Comparison of ENCODE assay signal across 26 cellular contexts in genomic region chr5:83914662-83915418, GRCh38.
A peak's percentile ranks its signal among the peaks of the same experiment; 100 is the strongest.
DNase-seq lines count a peak whose midpoint lies in the region; ATAC-seq and TF ChIP-seq lines count a peak whose summit lies in the region.
"Had no signal": no experiment of that assay in that cellular context is flagged by ENCODE, and none has a peak within 500 bp of the region (broad histone marks: within the 10 kb centered on the region; RNA-seq: fewer than 3 reads in every experiment).

No MANE protein-coding gene starts in this region.

- 84% methylated on average over 4 of the region's 4 CpGs for WGBS in SK-N-SH (ENCODE audit: low lambda C conversion rate)

- intact Hi-C loops in MCF 10A (cut with micrococcal nuclease) = no loop called here
- intact Hi-C loops in gastrocnemius medialis (cut with DNase I; ENCODE audit: low total_unique reads) = no loop called here

- DNase-seq in SK-N-SH (no peak), astrocyte of the spinal cord (ENCODE audit: low read depth, low spot score) (peak; percentile 75), iris pigment epithelial cell (ENCODE audit: low read depth) (peak; percentile 82), MCF 10A (ENCODE audit: unreplicated experiment) (no peak), hippocampal formation (lab: John Stamatoyannopoulos, UW) (no peak), gastrocnemius medialis (no peak), Kasumi-1 (lab: John Stamatoyannopoulos, UW) (no peak)
- DNase-seq: activated CD4-positive, alpha-beta T cell treated with anti-CD3 and anti-CD28 coated beads, Interleukin-2, amount 50 U/mL, for 4 hours; activated naive CD4-positive, alpha-beta T cell treated with anti-CD3 and anti-CD28 coated beads, Interleukin-2, amount 10 ng/mL, durations not matched to agents 7 days and 5 days; Calu3; DMS79 treated with DMSO at 0.1 percent for 48 hours; H9; mammary epithelial cell; NCI-H187 treated with DMSO at 0.1 percent for 48 hours; NCI-H526; sigmoid colon; SJCRH30; stimulated activated naive B cell treated with anti-CD40 and anti-IgM and Interleukin-4, amounts not matched to agents 10 μg/mL and 1 μg/mL and 100 μg/mL, for 72 hours; T-cell; upper lobe of right lung had no signal

- H3K9me2 ChIP-seq in SK-N-SH = no peaks in the 10 kb centered on the region

- peaks cover 32% of the 10 kb centered on the region for H3K27me3 Mint-ChIP-seq in MCF 10A (ENCODE audit: insufficient read depth, unreplicated experiment)
- H3K27me3 Mint-ChIP-seq: activated naive CD4-positive, alpha-beta T cell treated with anti-CD3 and anti-CD28 coated beads, Interleukin-2, amount 10 ng/mL, durations not matched to agents 7 days and 5 days; T-cell had no signal

- TF ChIP-seq RAD21 in SK-N-SH (IDR thresholded peaks at IDR 0.05; ENCODE audit: low read length) = no peak

- POLR2A ChIA-PET in SK-N-SH (lab: Yijun Ruan, JAX) (no interaction called here), MCF 10A (lab: Yijun Ruan, JAX) (no interaction called here)

- H3K4me1 ChIP-seq in SK-N-SH (ENCODE audit: control insufficient read depth in 1 of 2, insufficient read depth in 2 of 2, low read depth in 1 of 2, low read length in 1 of 2) (peaks cover 4 to 43% of the 10 kb centered on the region in 2 experiments; a peak in 3 of 4 replicates), gastrocnemius medialis (no peaks in the 10 kb centered on the region)
- H3K4me1 ChIP-seq: sigmoid colon, upper lobe of right lung had no signal

- no peak overlapping the region for H3K27ac Mint-ChIP-seq in MCF 10A (ENCODE audit: low read depth, unreplicated experiment)
- H3K27ac Mint-ChIP-seq: activated naive CD4-positive, alpha-beta T cell treated with anti-CD3 and anti-CD28 coated beads, Interleukin-2, amount 10 ng/mL, durations not matched to agents 7 days and 5 days; activated T-helper 1 cell treated with anti-CD3 and anti-CD28 coated beads, Interleukin-12 subunit alpha, Interleukin-12 subunit beta, Interleukin-2, Interleukin-4 antibody, amounts not matched to agents 30 ng/mL and 10 ng/mL and 1 ng/mL, durations not matched to agents 14 hours and 24 hours and 36 hours; neural progenitor cell; stimulated activated naive B cell treated with anti-CD40 and anti-IgM and Interleukin-4, amounts not matched to agents 10 μg/mL and 1 μg/mL and 100 μg/mL, for 72 hours; T-cell had no signal

- H3K79me2 ChIP-seq in SK-N-SH (ENCODE audit: insufficient read depth) = no peaks in the 10 kb centered on the region

- H3K9ac ChIP-seq in SK-N-SH = no peak overlapping the region
- H3K9ac ChIP-seq: neural progenitor cell had no signal

- H3K36me3 Mint-ChIP-seq in MCF 10A (ENCODE audit: insufficient read depth, unreplicated experiment) = no peaks in the 10 kb centered on the region
- H3K36me3 Mint-ChIP-seq: activated naive CD4-positive, alpha-beta T cell treated with anti-CD3 and anti-CD28 coated beads, Interleukin-2, amount 10 ng/mL, durations not matched to agents 7 days and 5 days; neural progenitor cell; stimulated activated naive B cell treated with anti-CD40 and anti-IgM and Interleukin-4, amounts not matched to agents 10 μg/mL and 1 μg/mL and 100 μg/mL, for 72 hours; T-cell had no signal

- no peaks in the 10 kb centered on the region for H3K9me3 Mint-ChIP-seq in MCF 10A (ENCODE audit: unreplicated experiment)
- H3K9me3 Mint-ChIP-seq: activated naive CD4-positive, alpha-beta T cell treated with anti-CD3 and anti-CD28 coated beads, Interleukin-2, amount 10 ng/mL, durations not matched to agents 7 days and 5 days; activated T-helper 1 cell treated with anti-CD3 and anti-CD28 coated beads, Interleukin-12 subunit alpha, Interleukin-12 subunit beta, Interleukin-2, Interleukin-4 antibody, amounts not matched to agents 30 ng/mL and 10 ng/mL and 1 ng/mL, durations not matched to agents 14 hours and 24 hours and 36 hours; H9; neural progenitor cell; stimulated activated naive B cell treated with anti-CD40 and anti-IgM and Interleukin-4, amounts not matched to agents 10 μg/mL and 1 μg/mL and 100 μg/mL, for 72 hours; T-cell had no signal

- TF ChIP-seq CTCF in SK-N-SH (IDR thresholded peaks at IDR 0.05) (no peak), astrocyte of the spinal cord (IDR thresholded peaks at IDR 0.05; ENCODE audit: low read depth, low read length) (no peak), MCF 10A (IDR thresholded peaks at IDR 0.05; ENCODE audit: unreplicated experiment) (no peak), gastrocnemius medialis (IDR thresholded peaks at IDR 0.05 in 4 of 5, conservative IDR thresholded peaks at IDR 0.05 in 1 of 5) (no peak)

- in situ Hi-C loops in astrocyte of the spinal cord (cut with HindIII; ENCODE audit: low sequenced_read_pairs) = no loop called here
- in situ Hi-C loops in gastrocnemius medialis (cut with MboI; ENCODE audit: low sequenced_read_pairs in 4 of 4) = no loop called here

- no peak for TF ChIP-seq EP300 in SK-N-SH (IDR thresholded peaks at IDR 0.05; ENCODE audit: borderline replicate concordance in 1 of 2, low read depth in 1 of 2, low read length in 1 of 2)

- H4K20me1 ChIP-seq in SK-N-SH (ENCODE audit: insufficient read depth) = no peaks in the 10 kb centered on the region

- H2AFZ ChIP-seq in SK-N-SH (ENCODE audit: low read depth) = 0 out of 2 replicates have a peak overlapping the region, but pooled peaks have one; percentile 26
- H2AFZ ChIP-seq: neural progenitor cell had no signal

- no peak for ATAC-seq in SK-N-SH treated with all-trans-retinoic acid at 6 μM for 48 hours
- no peak for ATAC-seq in gastrocnemius medialis
- ATAC-seq: Panc1; stimulated activated naive B cell treated with anti-CD40 and anti-IgM and Interleukin-4, amounts not matched to agents 10 μg/mL and 1 μg/mL and 100 μg/mL, for 72 hours; T-cell; upper lobe of right lung had no signal

- H3K4me2 ChIP-seq in SK-N-SH = peak overlapping the region; percentile 17; the same call in 1 of the 2 replicates
- H3K4me2 ChIP-seq: neural progenitor cell had no signal

- no peaks in the 10 kb centered on the region for H3K4me1 Mint-ChIP-seq in MCF 10A (ENCODE audit: insufficient read depth, unreplicated experiment)
- H3K4me1 Mint-ChIP-seq: activated naive CD4-positive, alpha-beta T cell treated with anti-CD3 and anti-CD28 coated beads, Interleukin-2, amount 10 ng/mL, durations not matched to agents 7 days and 5 days; T-cell had no signal

- CTCF ChIA-PET in SK-N-SH (lab: Yijun Ruan, JAX) = interaction anchor here (9.3 kb wide), 1 partner anchor 13 kb away, joined by 57 read pairs; no protein-coding TSS in a partner anchor
- CTCF ChIA-PET in MCF 10A (lab: Yijun Ruan, JAX) = interaction anchor here (1.5 to 1.7 kb wide), 2 partner anchors 10 to 12 kb away, joined by 4 to 12 read pairs; no protein-coding TSS in a partner anchor

- no peaks in the 10 kb centered on the region for H3K36me3 ChIP-seq in SK-N-SH (replicated peaks in 1 of 2; ENCODE audit: control insufficient read depth in 1 of 2, insufficient read depth in 2 of 2, low read length in 1 of 2)
- no peaks in the 10 kb centered on the region for H3K36me3 ChIP-seq in gastrocnemius medialis
- H3K36me3 ChIP-seq: neural progenitor cell, sigmoid colon, SJCRH30, upper lobe of right lung had no signal

- BruUV-seq in MCF 10A (replicated peaks; lab: Mats Ljungman, UMichigan) = no TSS peak

- H3K4me3 Mint-ChIP-seq in MCF 10A (ENCODE audit: unreplicated experiment) = no peak overlapping the region
- H3K4me3 Mint-ChIP-seq: activated naive CD4-positive, alpha-beta T cell treated with anti-CD3 and anti-CD28 coated beads, Interleukin-2, amount 10 ng/mL, durations not matched to agents 7 days and 5 days; activated T-helper 1 cell treated with anti-CD3 and anti-CD28 coated beads, Interleukin-12 subunit alpha, Interleukin-12 subunit beta, Interleukin-2, Interleukin-4 antibody, amounts not matched to agents 30 ng/mL and 10 ng/mL and 1 ng/mL, durations not matched to agents 14 hours and 24 hours and 36 hours; H9; neural progenitor cell; stimulated activated naive B cell treated with anti-CD40 and anti-IgM and Interleukin-4, amounts not matched to agents 10 μg/mL and 1 μg/mL and 100 μg/mL, for 72 hours; T-cell had no signal

- no peak for TF ChIP-seq POLR2A in gastrocnemius medialis (IDR thresholded peaks at IDR 0.05)

- peaks cover 11% of the 10 kb centered on the region for H3F3A ChIP-seq in SK-N-SH (replicated peaks; ENCODE audit: insufficient read depth)

- H3K27me3 ChIP-seq in SK-N-SH (ENCODE audit: insufficient read depth) = no peaks in the 10 kb centered on the region
- no peaks in the 10 kb centered on the region for H3K27me3 ChIP-seq in gastrocnemius medialis
- H3K27me3 ChIP-seq: neural progenitor cell, sigmoid colon, SJCRH30, upper lobe of right lung had no signal

- H3K9me3 ChIP-seq in SK-N-SH (no peaks in the 10 kb centered on the region), gastrocnemius medialis (no peaks in the 10 kb centered on the region)
- H3K9me3 ChIP-seq: sigmoid colon, upper lobe of right lung had no signal

- H3K4me3 ChIP-seq in SK-N-SH (ENCODE audit: low read depth in 2 of 2, low read length in 1 of 2) (no peak overlapping the region), astrocyte of the spinal cord (ENCODE audit: low read depth, low read length) (no peak overlapping the region), gastrocnemius medialis (no peak overlapping the region)
- H3K4me3 ChIP-seq: neural progenitor cell, sigmoid colon, SJCRH30, upper lobe of right lung had no signal

- peak overlapping the region in 1 of 2 experiments; percentile 99; a peak in 2 of 4 replicates for H3K27ac ChIP-seq in SK-N-SH (ENCODE audit: low read depth in 2 of 2, low read length in 1 of 2)
- no peak overlapping the region for H3K27ac ChIP-seq in gastrocnemius medialis
- H3K27ac ChIP-seq: 22Rv1, epithelial cell of prostate, neural progenitor cell, sigmoid colon, SJCRH30, upper lobe of right lung had no signal

TF ChIP-seq in SK-N-SH, 30 proteins besides CTCF, POLR2A, EP300 and RAD21 (continues in another document):
- TF ChIP-seq POLR2AphosphoS5 (IDR thresholded peaks at IDR 0.05; ENCODE audit: low read depth, low read length) = no peak

TF ChIP-seq in SK-N-SH treated with all-trans-retinoic acid at 6 μM for 48 hours, 23 proteins besides CTCF, POLR2A, EP300 and RAD21:
- TF ChIP-seq RARB (CRISPR knock-in tag; IDR thresholded peaks at IDR 0.05) (no peak), PATZ1 (CRISPR knock-in tag; IDR thresholded peaks at IDR 0.05; ENCODE audit: borderline replicate concordance) (no peak), ISL1 (CRISPR knock-in tag; IDR thresholded peaks at IDR 0.05) (no peak)

Comparison
In these comparisons a context has a peak if more than half of its experiments do, and no peak if none do; other contexts are left out.
1. DNase-seq: peak in astrocyte of the spinal cord (single experiment) and iris pigment epithelial cell (single experiment); none in SK-N-SH (single experiment), MCF 10A (single experiment), hippocampal formation (0 of 2), gastrocnemius medialis (0 of 2) and Kasumi-1 (0 of 2).